In the genomic region with DNA sequence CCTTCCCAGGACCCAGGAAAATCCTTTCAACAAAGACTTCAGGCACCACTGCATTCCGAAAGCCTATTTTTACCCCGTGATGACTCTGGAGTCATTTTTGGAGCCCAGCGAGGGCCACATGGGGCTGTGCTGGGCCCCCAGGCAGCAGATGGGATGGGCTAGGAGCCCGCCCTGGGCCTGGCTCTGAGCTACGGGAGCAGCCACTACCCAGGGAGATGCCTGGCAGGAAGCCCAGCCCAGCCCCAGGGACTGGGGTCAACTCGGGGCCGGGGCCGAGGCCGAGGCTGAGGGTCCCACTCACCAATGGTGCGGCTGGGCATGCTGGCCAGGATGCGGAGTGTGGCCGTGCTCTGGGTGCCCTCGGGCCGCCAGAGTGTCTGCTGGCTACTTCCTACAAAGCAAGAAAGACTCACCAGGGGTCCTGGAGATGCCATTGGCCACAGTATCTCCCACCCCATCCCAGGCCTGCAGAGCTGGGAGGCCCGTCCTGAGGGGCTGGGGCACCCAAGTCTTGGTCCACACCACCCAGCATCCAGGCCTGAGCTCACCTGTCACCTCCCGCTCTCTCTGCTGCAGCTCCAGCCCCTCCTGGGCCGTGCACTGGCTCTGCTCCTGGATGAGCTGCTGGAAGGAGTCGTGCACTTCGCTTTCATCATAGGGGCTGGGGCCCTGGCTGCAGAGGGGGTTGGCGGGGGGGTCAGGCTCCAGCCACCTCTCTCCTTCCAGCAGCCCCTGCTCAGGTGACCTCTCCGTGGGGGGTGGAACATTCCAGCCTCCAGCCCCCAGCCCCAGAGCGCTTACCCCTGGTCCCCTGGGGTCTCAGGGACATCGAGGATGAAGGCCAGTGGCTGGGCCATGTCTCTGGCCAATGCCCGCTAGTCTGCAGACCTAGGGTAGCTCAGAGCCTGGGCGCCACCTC, we compare ENCODE assay signal across 11 cellular contexts. TPM values are rescaled to one million over a fixed set of nuclear protein-coding genes. Genes with fewer than 3 reads are reported as not detected.
DNase-seq lines count a peak whose midpoint lies in the region; ATAC-seq and TF ChIP-seq lines count a peak whose summit lies in the region.
"Had no signal": no experiment of that assay in that cellular context is flagged by ENCODE, and none has a peak within 500 bp of the region (broad histone marks: within the 10 kb centered on the region; RNA-seq: fewer than 3 reads in every experiment).

No MANE protein-coding gene starts in this region.

- H3K9me3 ChIP-seq in CD4-positive, CD25-positive, alpha-beta regulatory T cell (ENCODE audit: control insufficient read depth in 2 of 2, low read length in 2 of 2) = no peaks in the 10 kb centered on the region
- no peaks in the 10 kb centered on the region for H3K9me3 ChIP-seq in HAP-1
- H3K9me3 ChIP-seq: SJSA1 had no signal

- peaks cover 39% of the 10 kb centered on the region for H3K36me3 ChIP-seq in CD4-positive, CD25-positive, alpha-beta regulatory T cell (ENCODE audit: control insufficient read depth, insufficient read depth, low read length)
- no peaks in the 10 kb centered on the region for H3K36me3 ChIP-seq in HAP-1 (replicated peaks)
- H3K36me3 ChIP-seq: SJSA1 had no signal

- peaks cover 87% of the 10 kb centered on the region for H3K4me1 ChIP-seq in CD4-positive, CD25-positive, alpha-beta regulatory T cell (ENCODE audit: control insufficient read depth, insufficient read depth, low read length, poor library complexity, severe bottlenecking)
- H3K4me1 ChIP-seq in HAP-1 = peaks cover 4% of the 10 kb centered on the region; the same call in 1 of the 2 replicates

- peaks cover 5% of the 10 kb centered on the region for H3K27me3 Mint-ChIP-seq in CD4-positive, CD25-positive, alpha-beta regulatory T cell
- H3K27me3 Mint-ChIP-seq in IgD-negative memory B cell (no peaks in the 10 kb centered on the region), natural killer cell (ENCODE audit: low read depth in 2 of 2) (no peaks in the 10 kb centered on the region)

- H3K27ac ChIP-seq in CD4-positive, CD25-positive, alpha-beta regulatory T cell (ENCODE audit: insufficient read depth, low read length, poor library complexity, severe bottlenecking) = peak overlapping the region; percentile 92
- peak overlapping the region; percentile 98 for H3K27ac ChIP-seq in angular gyrus (ENCODE audit: low read depth, low read length)
- H3K27ac ChIP-seq: SJSA1 had no signal

- H3K36me3 Mint-ChIP-seq in CD4-positive, CD25-positive, alpha-beta regulatory T cell = peaks cover 28% of the 10 kb centered on the region
- H3K36me3 Mint-ChIP-seq in IgD-negative memory B cell (peaks cover 4% of the 10 kb centered on the region), natural killer cell (no peaks in the 10 kb centered on the region)

- H3K4me1 Mint-ChIP-seq in CD4-positive, CD25-positive, alpha-beta regulatory T cell = peaks cover 0 to 73% (median 29%) of the 10 kb centered on the region in 4 donors
- peaks cover 22 to 40% (median 37%) of the 10 kb centered on the region in 3 donors for H3K4me1 Mint-ChIP-seq in IgD-negative memory B cell
- H3K4me1 Mint-ChIP-seq in natural killer cell = peaks cover 49 to 74% of the 10 kb centered on the region in 2 donors

- H3K4me3 ChIP-seq in CD4-positive, CD25-positive, alpha-beta regulatory T cell (ENCODE audit: low read depth, low read length) = peak overlapping the region; percentile 77
- no peak overlapping the region for H3K4me3 ChIP-seq in HAP-1
- H3K4me3 ChIP-seq: SJSA1 had no signal

- H3K9me3 Mint-ChIP-seq in CD4-positive, CD25-positive, alpha-beta regulatory T cell = no peaks in the 10 kb centered on the region
- H3K9me3 Mint-ChIP-seq in IgD-negative memory B cell (no peaks in the 10 kb centered on the region), natural killer cell (no peaks in the 10 kb centered on the region)

- peak overlapping the region; percentile 70 to 94 (median 94) for H3K4me3 Mint-ChIP-seq in CD4-positive, CD25-positive, alpha-beta regulatory T cell
- H3K4me3 Mint-ChIP-seq in IgD-negative memory B cell (peak overlapping the region; percentile 85 to 96 (median 94)), natural killer cell (peak overlapping the region; percentile 92)

- peak overlapping the region in 2 of 3 donors; percentile 92 to 98 for H3K27ac Mint-ChIP-seq in CD4-positive, CD25-positive, alpha-beta regulatory T cell
- peak overlapping the region in 2 of 3 donors; percentile 81 to 100 for H3K27ac Mint-ChIP-seq in IgD-negative memory B cell
- peak overlapping the region; percentile 81 to 87 for H3K27ac Mint-ChIP-seq in natural killer cell

- no peak for ATAC-seq in CD4-positive, CD25-positive, alpha-beta regulatory T cell (ENCODE audit: low read depth in 2 of 2)
- ATAC-seq in natural killer cell (no peak), HG03095 (IDR thresholded peaks at IDR 0.05; ENCODE audit: unreplicated experiment) (no peak)

- no peak for TF ChIP-seq CTCF in natural killer cell (IDR thresholded peaks at IDR 0.05)

- H3K27me3 ChIP-seq in CD4-positive, CD25-positive, alpha-beta regulatory T cell (ENCODE audit: control insufficient read depth, insufficient read depth, low read length) = no peaks in the 10 kb centered on the region
- peaks cover under 1% of the 10 kb centered on the region; the same call in 1 of the 2 replicates for H3K27me3 ChIP-seq in HAP-1 (ENCODE audit: low read depth)

- in situ Hi-C loops in HAP-1 (cut with MboI; ENCODE audit: low sequenced_read_pairs) = no loop called here

- DNase-seq in CD4-positive, CD25-positive, alpha-beta regulatory T cell = no peak
- no peak for DNase-seq in natural killer cell
- no peak for DNase-seq in Ammon's horn (ENCODE audit: low spot score)
- DNase-seq in ecto neural progenitor cell (ENCODE audit: low spot score) = no peak
- no peak for DNase-seq in HAP-1 (ENCODE audit: low spot score in 2 of 2)
- DNase-seq: EL had no signal

- intact Hi-C loops in natural killer cell (cut with micrococcal nuclease) = no loop called here

RNA-seq across cellular contexts. Expression of a gene that starts 2.3 kb away (rescaled TPM):
- total RNA-seq in CD4-positive, CD25-positive, alpha-beta regulatory T cell = 727 TPM
- 100 to 1,000 TPM; 160 to 242 (median 213) TPM for polyA plus RNA-seq in CD4-positive, CD25-positive, alpha-beta regulatory T cell
- polyA plus RNA-seq in IgD-negative memory B cell = 212 TPM
- total RNA-seq in natural killer cell = 100 to 1,000 TPM; 653 to 825 (median 687) TPM

RNA-seq across cellular contexts. Expression of a gene that starts 4.3 kb away (rescaled TPM):
- 454 TPM for total RNA-seq in CD4-positive, CD25-positive, alpha-beta regulatory T cell
- 10 to 100 TPM; 61.8 to 82.0 (median 74.8) TPM for polyA plus RNA-seq in CD4-positive, CD25-positive, alpha-beta regulatory T cell
- 97.5 TPM for polyA plus RNA-seq in IgD-negative memory B cell
- 100 to 1,000 TPM; 401 to 551 (median 435) TPM for total RNA-seq in natural killer cell
- total RNA-seq: SJSA1 had no signal

RNA-seq across cellular contexts. Expression of a gene that starts 19.9 kb away (rescaled TPM):
- not detected for total RNA-seq in CD4-positive, CD25-positive, alpha-beta regulatory T cell
- polyA plus RNA-seq in CD4-positive, CD25-positive, alpha-beta regulatory T cell = not detected
- polyA plus RNA-seq in IgD-negative memory B cell = not detected
- total RNA-seq in natural killer cell = not detected
- total RNA-seq: aorta, SJSA1 had no signal

RNA-seq across cellular contexts. Expression of a gene that starts 42.1 kb away (rescaled TPM):
- total RNA-seq in CD4-positive, CD25-positive, alpha-beta regulatory T cell = 58.5 TPM
- polyA plus RNA-seq in CD4-positive, CD25-positive, alpha-beta regulatory T cell = 100 to 1,000 TPM; 156 to 180 (median 170) TPM
- 633 TPM for polyA plus RNA-seq in IgD-negative memory B cell
- 10 to 100 TPM; 41.2 to 62.1 (median 43.5) TPM for total RNA-seq in natural killer cell
